In the genomic region with DNA sequence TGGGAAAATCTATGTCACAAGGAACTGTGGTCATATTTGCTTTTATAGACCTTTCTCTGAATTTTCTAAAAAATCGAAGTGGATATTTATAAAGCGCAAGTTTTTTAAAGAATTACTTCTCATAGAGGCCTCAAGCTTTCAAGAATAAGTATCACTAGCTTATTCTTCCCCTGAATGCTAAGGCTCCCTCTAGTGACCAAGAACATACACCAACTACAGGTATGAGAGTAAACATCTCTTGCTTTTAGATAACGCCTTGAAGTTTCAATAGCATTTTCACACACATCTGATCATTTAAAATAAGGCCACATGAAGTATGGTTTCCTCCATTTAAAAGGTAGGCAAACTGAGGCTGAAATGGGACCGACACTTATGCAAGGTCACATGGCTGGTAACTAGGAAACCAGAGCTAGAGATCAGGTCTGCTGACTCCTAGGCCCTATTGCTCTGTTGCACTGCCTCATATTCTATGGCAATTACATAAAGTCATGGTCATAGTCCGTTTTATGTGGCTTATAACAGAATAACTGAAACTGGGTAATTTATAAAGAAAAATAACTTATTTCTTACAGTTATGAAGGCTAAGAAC, we compare ENCODE assay signal across 8 cellular contexts.
DNase-seq lines count a peak whose midpoint lies in the region; ATAC-seq and TF ChIP-seq lines count a peak whose summit lies in the region.

No MANE protein-coding gene starts in this region.

- H3K27me3 ChIP-seq in hepatocyte = no peaks in the 10 kb centered on the region
- no peaks in the 10 kb centered on the region for H3K27me3 ChIP-seq in uterus

- peaks cover 3% of the 10 kb centered on the region for H3K4me1 Mint-ChIP-seq in activated CD8-positive, alpha-beta T cell treated with anti-CD3 and anti-CD28 coated beads for 36 hours (ENCODE audit: low read depth)
- no peaks in the 10 kb centered on the region for H3K4me1 Mint-ChIP-seq in activated CD8-positive, alpha-beta T cell treated with anti-CD3 and anti-CD28 coated beads, Interleukin-2, amount 10 ng/mL, durations not matched to agents 7 days and 5 days (ENCODE audit: low read depth)
- H3K4me1 Mint-ChIP-seq in WTC11 = peaks cover 10% of the 10 kb centered on the region
- peaks cover 1% of the 10 kb centered on the region for H3K4me1 Mint-ChIP-seq in activated CD4-positive, alpha-beta T cell treated with anti-CD3 and anti-CD28 coated beads, Interleukin-2, amount 10 ng/mL, durations not matched to agents 24 days and 14 days

- H3K4me3 ChIP-seq in hepatocyte = no peak overlapping the region
- no peak overlapping the region for H3K4me3 ChIP-seq in uterus

- intact Hi-C loops in activated CD8-positive, alpha-beta T cell treated with anti-CD3 and anti-CD28 coated beads for 36 hours (cut with micrococcal nuclease) = loop anchor here (10.0 kb wide), 1 partner anchor 112 kb away; no protein-coding TSS in a partner anchor
- intact Hi-C loops in uterus (cut with DNase I; ENCODE audit: low total_unique reads) = loop anchor here (10.0 kb wide), 1 partner anchor 112 kb away; no protein-coding TSS in a partner anchor
- intact Hi-C loops in activated CD4-positive, alpha-beta T cell treated with anti-CD3 and anti-CD28 coated beads, Interleukin-2, amount 10 ng/mL, durations not matched to agents 24 days and 14 days (cut with micrococcal nuclease) = no loop called here

- H3K4me1 ChIP-seq in hepatocyte (ENCODE audit: insufficient read depth) (peaks cover 18% of the 10 kb centered on the region), uterus (no peaks in the 10 kb centered on the region)

- H3K9me2 ChIP-seq in hepatocyte (replicated peaks; ENCODE audit: insufficient read depth) = no peaks in the 10 kb centered on the region

- H3K79me2 ChIP-seq in hepatocyte = no peaks in the 10 kb centered on the region

- H3K27me3 Mint-ChIP-seq in activated CD8-positive, alpha-beta T cell treated with anti-CD3 and anti-CD28 coated beads for 36 hours = peaks cover 3% of the 10 kb centered on the region
- no peaks in the 10 kb centered on the region for H3K27me3 Mint-ChIP-seq in activated CD8-positive, alpha-beta T cell treated with anti-CD3 and anti-CD28 coated beads, Interleukin-2, amount 10 ng/mL, durations not matched to agents 7 days and 5 days (ENCODE audit: low read depth)
- peaks cover 4% of the 10 kb centered on the region; the same call in 1 of the 2 replicates for H3K27me3 Mint-ChIP-seq in WTC11 (ENCODE audit: low read depth)
- H3K27me3 Mint-ChIP-seq in activated CD4-positive, alpha-beta T cell treated with anti-CD3 and anti-CD28 coated beads, Interleukin-2, amount 10 ng/mL, durations not matched to agents 24 days and 14 days = no peaks in the 10 kb centered on the region

- no peaks in the 10 kb centered on the region for H3K9me3 ChIP-seq in hepatocyte (ENCODE audit: low read depth)
- H3K9me3 ChIP-seq in uterus = no peaks in the 10 kb centered on the region

- no peak for ATAC-seq in activated CD8-positive, alpha-beta T cell treated with anti-CD3 and anti-CD28 coated beads for 36 hours
- no peak for ATAC-seq in activated CD8-positive, alpha-beta T cell treated with anti-CD3 and anti-CD28 coated beads, Interleukin-2, amount 10 ng/mL, durations not matched to agents 7 days and 5 days
- peak; percentile 72 for ATAC-seq in HG02763 (IDR thresholded peaks at IDR 0.05; ENCODE audit: unreplicated experiment)
- peak; percentile 94 for ATAC-seq in WTC11

- H3K9me3 Mint-ChIP-seq in activated CD8-positive, alpha-beta T cell treated with anti-CD3 and anti-CD28 coated beads for 36 hours = peaks cover 5% of the 10 kb centered on the region
- H3K9me3 Mint-ChIP-seq in activated CD8-positive, alpha-beta T cell treated with anti-CD3 and anti-CD28 coated beads, Interleukin-2, amount 10 ng/mL, durations not matched to agents 7 days and 5 days (ENCODE audit: insufficient read depth) = peaks cover 11% of the 10 kb centered on the region
- H3K9me3 Mint-ChIP-seq in WTC11 = peaks cover 20% of the 10 kb centered on the region
- H3K9me3 Mint-ChIP-seq in activated CD4-positive, alpha-beta T cell treated with anti-CD3 and anti-CD28 coated beads, Interleukin-2, amount 10 ng/mL, durations not matched to agents 24 days and 14 days = peaks cover 8% of the 10 kb centered on the region

- POLR2A ChIA-PET in activated CD8-positive, alpha-beta T cell treated with anti-CD3 and anti-CD28 coated beads for 36 hours (lab: Charles Lee) = no interaction called here
- POLR2A ChIA-PET in activated CD8-positive, alpha-beta T cell treated with anti-CD3 and anti-CD28 coated beads, Interleukin-2, amount 10 ng/mL, durations not matched to agents 7 days and 5 days (lab: Charles Lee) = no interaction called here
- POLR2A ChIA-PET in WTC11 (lab: Charles Lee) = interaction anchor here (0.6 kb wide), 1 partner anchor 140 kb away, joined by 3 read pairs; no protein-coding TSS in a partner anchor

- no peak overlapping the region for H2AFZ ChIP-seq in hepatocyte

- no peak for DNase-seq in activated CD8-positive, alpha-beta T cell treated with anti-CD3 and anti-CD28 coated beads for 36 hours
- DNase-seq in activated CD8-positive, alpha-beta T cell treated with anti-CD3 and anti-CD28 coated beads, Interleukin-2, amount 10 ng/mL, durations not matched to agents 7 days and 5 days = no peak
- peak; percentile 38 for DNase-seq in NCI-H146 treated with DMSO at 0.1 percent for 48 hours (lab: John Stamatoyannopoulos, UW; ENCODE audit: unreplicated experiment)
- DNase-seq in WTC11 (ENCODE audit: low spot score) = no peak
- DNase-seq in hepatocyte (ENCODE audit: low spot score) = peak; percentile 75
- DNase-seq in uterus = no peak
- DNase-seq in activated CD4-positive, alpha-beta T cell treated with anti-CD3 and anti-CD28 coated beads, Interleukin-2, amount 10 ng/mL, durations not matched to agents 24 days and 14 days = no peak

- H3K4me2 ChIP-seq in hepatocyte = no peak overlapping the region

- H3K36me3 Mint-ChIP-seq in activated CD8-positive, alpha-beta T cell treated with anti-CD3 and anti-CD28 coated beads for 36 hours (ENCODE audit: low read depth) = no peaks in the 10 kb centered on the region
- H3K36me3 Mint-ChIP-seq in activated CD8-positive, alpha-beta T cell treated with anti-CD3 and anti-CD28 coated beads, Interleukin-2, amount 10 ng/mL, durations not matched to agents 7 days and 5 days (ENCODE audit: low read depth) = no peaks in the 10 kb centered on the region
- peaks cover 14% of the 10 kb centered on the region for H3K36me3 Mint-ChIP-seq in WTC11
- no peaks in the 10 kb centered on the region for H3K36me3 Mint-ChIP-seq in activated CD4-positive, alpha-beta T cell treated with anti-CD3 and anti-CD28 coated beads, Interleukin-2, amount 10 ng/mL, durations not matched to agents 24 days and 14 days (ENCODE audit: low read depth)

- peak; percentile 32 for TF ChIP-seq CTCF in activated CD8-positive, alpha-beta T cell treated with anti-CD3 and anti-CD28 coated beads for 36 hours (IDR thresholded peaks at IDR 0.05)
- TF ChIP-seq CTCF in WTC11 (IDR thresholded peaks at IDR 0.05) (peak; percentile 39; the same call in 1 of the 2 replicates), hepatocyte (IDR thresholded peaks at IDR 0.05; ENCODE audit: poor library complexity) (peak; percentile 69), uterus (IDR thresholded peaks at IDR 0.05) (peak; percentile 57 to 70 (median 63))

- no peak for TF ChIP-seq POLR2A in uterus (IDR thresholded peaks at IDR 0.05)

- CTCF ChIA-PET in activated CD8-positive, alpha-beta T cell treated with anti-CD3 and anti-CD28 coated beads for 36 hours (lab: Charles Lee) = interaction anchor here (0.6 to 1.8 kb wide), 12 partner anchors 10 to 201 kb away, joined by 3 to 7 read pairs (median 4); no protein-coding TSS in a partner anchor
- CTCF ChIA-PET in activated CD8-positive, alpha-beta T cell treated with anti-CD3 and anti-CD28 coated beads, Interleukin-2, amount 10 ng/mL, durations not matched to agents 7 days and 5 days (lab: Charles Lee) = interaction anchor here (1.0 to 1.4 kb wide), 6 partner anchors 9 to 189 kb away, joined by 3 to 5 read pairs (median 4); no protein-coding TSS in a partner anchor
- CTCF ChIA-PET in WTC11 (lab: Charles Lee) = interaction anchor here (0.5 to 4.4 kb wide), 48 partner anchors 9 to 1562 kb away, joined by 3 to 60 read pairs (median 6); partner anchors contain the start of gene LGR4

- WGBS in hepatocyte (ENCODE audit: low lambda C conversion rate, missing lambda C conversion rate) = 50% methylated on average over 5 of the region's 5 CpGs

- no peak overlapping the region for H3K4me3 Mint-ChIP-seq in activated CD8-positive, alpha-beta T cell treated with anti-CD3 and anti-CD28 coated beads for 36 hours
- no peak overlapping the region for H3K4me3 Mint-ChIP-seq in activated CD8-positive, alpha-beta T cell treated with anti-CD3 and anti-CD28 coated beads, Interleukin-2, amount 10 ng/mL, durations not matched to agents 7 days and 5 days
- no peak overlapping the region for H3K4me3 Mint-ChIP-seq in WTC11
- H3K4me3 Mint-ChIP-seq in activated CD4-positive, alpha-beta T cell treated with anti-CD3 and anti-CD28 coated beads, Interleukin-2, amount 10 ng/mL, durations not matched to agents 24 days and 14 days = no peak overlapping the region

- H3K27ac ChIP-seq in hepatocyte (no peak overlapping the region), uterus (no peak overlapping the region)

- H3K36me3 ChIP-seq in hepatocyte (replicated peaks; ENCODE audit: insufficient read depth, low read depth) (no peaks in the 10 kb centered on the region), uterus (no peaks in the 10 kb centered on the region)

- H4K20me1 ChIP-seq in hepatocyte (ENCODE audit: insufficient read depth, poor library complexity, severe bottlenecking) = no peaks in the 10 kb centered on the region

- H3K27ac Mint-ChIP-seq in activated CD8-positive, alpha-beta T cell treated with anti-CD3 and anti-CD28 coated beads for 36 hours = no peak overlapping the region
- H3K27ac Mint-ChIP-seq in activated CD8-positive, alpha-beta T cell treated with anti-CD3 and anti-CD28 coated beads, Interleukin-2, amount 10 ng/mL, durations not matched to agents 7 days and 5 days = no peak overlapping the region
- H3K27ac Mint-ChIP-seq in WTC11 = no peak overlapping the region
- H3K27ac Mint-ChIP-seq in activated CD4-positive, alpha-beta T cell treated with anti-CD3 and anti-CD28 coated beads, Interleukin-2, amount 10 ng/mL, durations not matched to agents 24 days and 14 days = no peak overlapping the region

TF ChIP-seq in WTC11, 78 proteins besides CTCF, POLR2A, EP300 and RAD21 (continues in another document):
- TF ChIP-seq, protein P1, sequence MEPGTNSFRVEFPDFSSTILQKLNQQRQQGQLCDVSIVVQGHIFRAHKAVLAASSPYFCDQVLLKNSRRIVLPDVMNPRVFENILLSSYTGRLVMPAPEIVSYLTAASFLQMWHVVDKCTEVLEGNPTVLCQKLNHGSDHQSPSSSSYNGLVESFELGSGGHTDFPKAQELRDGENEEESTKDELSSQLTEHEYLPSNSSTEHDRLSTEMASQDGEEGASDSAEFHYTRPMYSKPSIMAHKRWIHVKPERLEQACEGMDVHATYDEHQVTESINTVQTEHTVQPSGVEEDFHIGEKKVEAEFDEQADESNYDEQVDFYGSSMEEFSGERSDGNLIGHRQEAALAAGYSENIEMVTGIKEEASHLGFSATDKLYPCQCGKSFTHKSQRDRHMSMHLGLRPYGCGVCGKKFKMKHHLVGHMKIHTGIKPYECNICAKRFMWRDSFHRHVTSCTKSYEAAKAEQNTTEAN (CRISPR knock-in tag; IDR thresholded peaks at IDR 0.05) = no peak

Comparison
In these comparisons a context has a peak if more than half of its experiments do, and no peak if none do; other contexts are left out.
1. ATAC-seq: peak in HG02763 (single experiment) and WTC11 (single experiment); none in activated CD8-positive, alpha-beta T cell treated with anti-CD3 and anti-CD28 coated beads for 36 hours (single experiment) and activated CD8-positive, alpha-beta T cell treated with anti-CD3 and anti-CD28 coated beads, Interleukin-2, amount 10 ng/mL, durations not matched to agents 7 days and 5 days (single experiment).
2. DNase-seq: peak in NCI-H146 treated with DMSO at 0.1 percent for 48 hours (single experiment) and hepatocyte (single experiment); none in activated CD8-positive, alpha-beta T cell treated with anti-CD3 and anti-CD28 coated beads for 36 hours (single experiment), activated CD8-positive, alpha-beta T cell treated with anti-CD3 and anti-CD28 coated beads, Interleukin-2, amount 10 ng/mL, durations not matched to agents 7 days and 5 days (single experiment), WTC11 (single experiment), uterus (0 of 2) and activated CD4-positive, alpha-beta T cell treated with anti-CD3 and anti-CD28 coated beads, Interleukin-2, amount 10 ng/mL, durations not matched to agents 24 days and 14 days (single experiment).
3. Peak in every context shown above with its lines, with median percentiles within 50 percentile points of each other: CTCF ChIP-seq.